In genomic region chr13:35785563-35786327, GRCh38 we compare ENCODE assay signal across 28 cellular contexts.
DNase-seq lines count a peak whose midpoint lies in the region; ATAC-seq and TF ChIP-seq lines count a peak whose summit lies in the region.
"Had no signal": no experiment of that assay in that cellular context is flagged by ENCODE, and none has a peak within 500 bp of the region (broad histone marks: within the 10 kb centered on the region; RNA-seq: fewer than 3 reads in every experiment).

No MANE protein-coding gene starts in this region.

- H3K27me3 Mint-ChIP-seq in glutamatergic neuron (ENCODE audit: unreplicated experiment): peaks cover 1% of the 10 kb centered on the region
- H3K27me3 Mint-ChIP-seq: activated CD4-positive, alpha-beta memory T cell treated with anti-CD3 and anti-CD28 coated beads, Interleukin-2, amount 10 ng/mL, durations not matched to agents 7 days and 5 days had no signal

- H3K27ac Mint-ChIP-seq in glutamatergic neuron (ENCODE audit: unreplicated experiment): peak overlapping the region; percentile 62
- H3K27ac Mint-ChIP-seq: activated CD4-positive, alpha-beta memory T cell treated with anti-CD3 and anti-CD28 coated beads, Interleukin-2, amount 10 ng/mL, durations not matched to agents 7 days and 5 days; activated naive CD8-positive, alpha-beta T cell treated with anti-CD3 and anti-CD28 coated beads for 36 hours; activated T-helper 2 cell treated with anti-CD3 and anti-CD28 coated beads, Interferon-gamma antibody, Interleukin-2, Interleukin-4, amounts not matched to agents 10 μg/mL and 5 μg/mL and 100 μg/mL, durations not matched to agents 14 hours and 24 hours and 36 hours; natural killer cell treated with Interleukin-12 subunit alpha and Interleukin-12 subunit beta and Interleukin-15 and Interleukin-18, amount 100 ng/mL, for 72 hours; stimulated activated naive B cell treated with anti-CD40 and anti-IgM and Interleukin-4, amounts not matched to agents 10 μg/mL and 1 μg/mL and 100 μg/mL, for 72 hours had no signal

- no peaks in the 10 kb centered on the region for H3K9me3 ChIP-seq in testis
- H3K9me3 ChIP-seq: MG63, ovary, right atrium auricular region had no signal

- no peaks in the 10 kb centered on the region for H3K27me3 ChIP-seq in testis
- H3K27me3 ChIP-seq: MG63, ovary, right atrium auricular region had no signal

- ATAC-seq in HG03097 (IDR thresholded peaks at IDR 0.05; ENCODE audit: low FRiP score, unreplicated experiment): no peak
- ATAC-seq: K562; left lobe of liver; natural killer cell treated with Interleukin-12 subunit alpha and Interleukin-12 subunit beta and Interleukin-15 and Interleukin-18, amount 100 ng/mL, for 72 hours; stimulated activated naive B cell treated with anti-CD40 and anti-IgM and Interleukin-4, amounts not matched to agents 10 μg/mL and 1 μg/mL and 100 μg/mL, for 72 hours had no signal

- H3K36me3 ChIP-seq in testis (ENCODE audit: low read depth, missing control alignments): no peaks in the 10 kb centered on the region
- H3K36me3 ChIP-seq: MG63, ovary, right atrium auricular region had no signal

- H3K4me1 ChIP-seq in testis: no peaks in the 10 kb centered on the region
- H3K4me1 ChIP-seq: right atrium auricular region had no signal

- no peak overlapping the region for H3K4me3 ChIP-seq in testis
- H3K4me3 ChIP-seq: GM23248, K562, MG63, ovary, right atrium auricular region had no signal

- peak overlapping the region; percentile 66 for H3K4me3 Mint-ChIP-seq in glutamatergic neuron (ENCODE audit: unreplicated experiment)
- H3K4me3 Mint-ChIP-seq: activated CD4-positive, alpha-beta memory T cell treated with anti-CD3 and anti-CD28 coated beads, Interleukin-2, amount 10 ng/mL, durations not matched to agents 7 days and 5 days; activated naive CD8-positive, alpha-beta T cell treated with anti-CD3 and anti-CD28 coated beads for 36 hours; natural killer cell treated with Interleukin-12 subunit alpha and Interleukin-12 subunit beta and Interleukin-15 and Interleukin-18, amount 100 ng/mL, for 72 hours; stimulated activated naive B cell treated with anti-CD40 and anti-IgM and Interleukin-4, amounts not matched to agents 10 μg/mL and 1 μg/mL and 100 μg/mL, for 72 hours had no signal

- H3K4me1 Mint-ChIP-seq in glutamatergic neuron (ENCODE audit: low read depth, unreplicated experiment): peaks cover 55% of the 10 kb centered on the region
- H3K4me1 Mint-ChIP-seq: activated CD4-positive, alpha-beta memory T cell treated with anti-CD3 and anti-CD28 coated beads, Interleukin-2, amount 10 ng/mL, durations not matched to agents 7 days and 5 days; activated naive CD8-positive, alpha-beta T cell treated with anti-CD3 and anti-CD28 coated beads for 36 hours; stimulated activated naive B cell treated with anti-CD40 and anti-IgM and Interleukin-4, amounts not matched to agents 10 μg/mL and 1 μg/mL and 100 μg/mL, for 72 hours had no signal

- WGBS in testis, 2 donors: 74 to 88% methylated on average over 12 of the region's 12 CpGs

- no peak for TF ChIP-seq POLR2A in testis (IDR thresholded peaks at IDR 0.05)

- DNase-seq in COR-L47 (lab: John Stamatoyannopoulos, UW) (peak; percentile 46), NCI-H1105 treated with DMSO at 0.1 percent for 48 hours (lab: John Stamatoyannopoulos, UW) (peak; percentile 64), NCI-H748 (lab: John Stamatoyannopoulos, UW; ENCODE audit: unreplicated experiment) (peak; percentile 70), glutamatergic neuron (no peak), testis (no peak), NAMALWA (ENCODE audit: low spot score) (no peak), NCI-H510A (lab: John Stamatoyannopoulos, UW) (no peak)
- DNase-seq: activated CD4-positive, alpha-beta memory T cell treated with anti-CD3 and anti-CD28 coated beads, Interleukin-2, amount 10 ng/mL, durations not matched to agents 7 days and 5 days; activated CD4-positive, CD25-positive, alpha-beta regulatory T cell; activated naive CD8-positive, alpha-beta T cell treated with anti-CD3 and anti-CD28 coated beads for 36 hours; DMS79 treated with DMSO at 0.1 percent for 48 hours; erythroblast; foreskin fibroblast; GM23248; MG63; NCI-H187 treated with DMSO at 0.1 percent for 48 hours; NCI-H510A treated with DMSO at 0.1 percent for 48 hours; ovary; stimulated activated CD4-positive, alpha-beta T cell treated with anti-CD3 and anti-CD28 coated beads, Interleukin-12 subunit alpha, Interleukin-12 subunit beta, amount 100 ng/mL, for 4 hours; stimulated activated CD4-positive, alpha-beta T cell treated with anti-CD3 and anti-CD28 coated beads, Interleukin-4, amount 100 ng/mL, for 24 hours; stimulated activated naive B cell treated with anti-CD40 and anti-IgM and Interleukin-4, amounts not matched to agents 10 μg/mL and 1 μg/mL and 100 μg/mL, for 72 hours; T-helper 9 cell had no signal

- no peak overlapping the region for H3K27ac ChIP-seq in testis
- H3K27ac ChIP-seq: GM23248, ovary, right atrium auricular region had no signal

- intact Hi-C loops in testis (cut with DNase I; ENCODE audit: low total_unique reads): no loop called here

- H3K36me3 Mint-ChIP-seq in glutamatergic neuron (ENCODE audit: unreplicated experiment): no peaks in the 10 kb centered on the region
- H3K36me3 Mint-ChIP-seq: activated naive CD8-positive, alpha-beta T cell treated with anti-CD3 and anti-CD28 coated beads for 36 hours; natural killer cell treated with Interleukin-12 subunit alpha and Interleukin-12 subunit beta and Interleukin-15 and Interleukin-18, amount 100 ng/mL, for 72 hours; stimulated activated naive B cell treated with anti-CD40 and anti-IgM and Interleukin-4, amounts not matched to agents 10 μg/mL and 1 μg/mL and 100 μg/mL, for 72 hours had no signal

- TF ChIP-seq CTCF in glutamatergic neuron (IDR thresholded peaks at IDR 0.05; ENCODE audit: partially characterized antibody, unreplicated experiment): no peak
- TF ChIP-seq CTCF in testis (IDR thresholded peaks at IDR 0.05): no peak

- H3K9me3 Mint-ChIP-seq in glutamatergic neuron (ENCODE audit: unreplicated experiment): no peaks in the 10 kb centered on the region
- H3K9me3 Mint-ChIP-seq: activated CD4-positive, alpha-beta memory T cell treated with anti-CD3 and anti-CD28 coated beads, Interleukin-2, amount 10 ng/mL, durations not matched to agents 7 days and 5 days; activated naive CD8-positive, alpha-beta T cell treated with anti-CD3 and anti-CD28 coated beads for 36 hours; activated T-helper 2 cell treated with anti-CD3 and anti-CD28 coated beads, Interferon-gamma antibody, Interleukin-2, Interleukin-4, amounts not matched to agents 10 μg/mL and 5 μg/mL and 100 μg/mL, durations not matched to agents 14 hours and 24 hours and 36 hours; natural killer cell treated with Interleukin-12 subunit alpha and Interleukin-12 subunit beta and Interleukin-15 and Interleukin-18, amount 100 ng/mL, for 72 hours; stimulated activated naive B cell treated with anti-CD40 and anti-IgM and Interleukin-4, amounts not matched to agents 10 μg/mL and 1 μg/mL and 100 μg/mL, for 72 hours had no signal

Comparison
In these comparisons a context has a peak if more than half of its experiments do, and no peak if none do; other contexts are left out.
1. DNase-seq: peak in COR-L47 (single experiment), NCI-H1105 treated with DMSO at 0.1 percent for 48 hours (single experiment) and NCI-H748 (single experiment); none in glutamatergic neuron (single experiment), testis (single experiment), NAMALWA (single experiment) and NCI-H510A (single experiment).